ENCODE assay signal across 2 cellular contexts in genomic region chr21:28233536-28234220, GRCh38.
TF ChIP-seq lines count a peak whose summit lies in the region.

No MANE protein-coding gene starts in this region.

TF ChIP-seq in IMR-90, 13 proteins besides CTCF, POLR2A, EP300 and RAD21:
- peak; percentile 91 for TF ChIP-seq CEBPB (IDR thresholded peaks at IDR 0.05; ENCODE audit: low read depth, low read length)
- no peak for TF ChIP-seq FOS (IDR thresholded peaks at IDR 0.05; ENCODE audit: low read depth, low read length)
- no peak for TF ChIP-seq USF2 (IDR thresholded peaks at IDR 0.05; ENCODE audit: low read depth, low read length)

TF ChIP-seq in H1, 55 proteins besides CTCF, POLR2A, EP300 and RAD21:
- no peak for TF ChIP-seq SIX5 (IDR thresholded peaks at IDR 0.05; ENCODE audit: low read depth, low read length)
- TF ChIP-seq CEBPB (IDR thresholded peaks at IDR 0.05; ENCODE audit: low read depth, low read length) = peak; percentile 88
